ENCODE assay signal across 1 cellular context in genomic region chr3:170802164-170803151, GRCh38.
A peak's percentile ranks its signal among the peaks of the same experiment; 100 is the strongest.
TF ChIP-seq lines count a peak whose summit lies in the region.

No MANE protein-coding gene starts in this region.

TF ChIP-seq in K562, 482 proteins besides CTCF, POLR2A, EP300 and RAD21 (continued from another document and continues in another):
- TF ChIP-seq TCF3 (CRISPR knock-in tag; IDR thresholded peaks at IDR 0.05) (peak; percentile 33; the same call in 1 of the 2 replicates), TRIM24 (IDR thresholded peaks at IDR 0.05) (0 out of 4 replicates have a peak, but pooled peaks of 1 of the 2 experiments have one; percentile 20), ZBTB12 (CRISPR knock-in tag; IDR thresholded peaks at IDR 0.05) (no peak), BRD9 (IDR thresholded peaks at IDR 0.05; ENCODE audit: low read depth, partially characterized antibody) (no peak), NR3C1 (CRISPR knock-in tag; IDR thresholded peaks at IDR 0.05) (no peak), RREB1 (CRISPR knock-in tag; IDR thresholded peaks at IDR 0.05) (no peak), MNT (conservative IDR thresholded peaks at IDR 0.05) (0 out of 4 replicates have a peak, but pooled peaks of 1 of the 2 experiments have one; percentile 25), PHTF2 (CRISPR knock-in tag; IDR thresholded peaks at IDR 0.05) (no peak), SMARCC2 (IDR thresholded peaks at IDR 0.05; ENCODE audit: low read depth) (no peak), PKNOX1 (IDR thresholded peaks at IDR 0.05) (no peak), CBFA2T2 (conservative IDR thresholded peaks at IDR 0.05) (peak; percentile 64), MEIS2 (IDR thresholded peaks at IDR 0.05; ENCODE audit: partially characterized antibody) (peak; percentile 58), CBFA2T3 (IDR thresholded peaks at IDR 0.05) (peak; percentile 83), IRF9 (tag; IDR thresholded peaks at IDR 0.05) (no peak), TFE3 (CRISPR knock-in tag; IDR thresholded peaks at IDR 0.05) (no peak), HNRNPLL (IDR thresholded peaks at IDR 0.05; ENCODE audit: low read depth, low read length, poor library complexity, severe bottlenecking) (no peak), L3MBTL2 (IDR thresholded peaks at IDR 0.05) (0 out of 2 replicates have a peak, but pooled peaks have one; percentile 14), EZH2 (IDR thresholded peaks at IDR 0.05; ENCODE audit: borderline replicate concordance, low read depth, low read length) (no peak), ZBTB40 (IDR thresholded peaks at IDR 0.05) (0 out of 2 replicates have a peak, but pooled peaks have one; percentile 7), ZBTB40 (CRISPR knock-in tag; IDR thresholded peaks at IDR 0.05) (no peak), ZBTB33 (CRISPR knock-in tag; IDR thresholded peaks at IDR 0.05) (no peak), HES1 (IDR thresholded peaks at IDR 0.05; ENCODE audit: low read depth) (0 out of 2 replicates have a peak, but pooled peaks have one; percentile 43), ZBTB43 (CRISPR knock-in tag; IDR thresholded peaks at IDR 0.05) (no peak), MAZ (CRISPR knock-in tag; conservative IDR thresholded peaks at IDR 0.05 in 1 of 2, IDR thresholded peaks at IDR 0.05 in 1 of 2) (0 out of 4 replicates have a peak, but pooled peaks of 1 of the 2 experiments have one; percentile 26)
